Comparison of ENCODE assay signal across 10 cellular contexts in genomic region chr14:98984719-98985041, GRCh38.
DNase-seq lines count a peak whose midpoint lies in the region; ATAC-seq and TF ChIP-seq lines count a peak whose summit lies in the region.
"Had no signal": no experiment of that assay in that cellular context is flagged by ENCODE, and none has a peak within 500 bp of the region (broad histone marks: within the 10 kb centered on the region; RNA-seq: fewer than 3 reads in every experiment).

No MANE protein-coding gene starts in this region.

- TF ChIP-seq POLR2A in adrenal gland (IDR thresholded peaks at IDR 0.05), result no peak

- H3K27me3 Mint-ChIP-seq in CD4-positive, alpha-beta T cell, result no peaks in the 10 kb centered on the region
- no peaks in the 10 kb centered on the region for H3K27me3 Mint-ChIP-seq in activated naive CD8-positive, alpha-beta T cell treated with anti-CD3 and anti-CD28 coated beads for 36 hours

- H3K27me3 ChIP-seq in CD4-positive, alpha-beta T cell (ENCODE audit: control insufficient read depth, insufficient read depth, low read length), result no peaks in the 10 kb centered on the region
- no peaks in the 10 kb centered on the region for H3K27me3 ChIP-seq in adrenal gland

- H3K9me3 ChIP-seq in CD4-positive, alpha-beta T cell (ENCODE audit: control insufficient read depth, low read length), result no peaks in the 10 kb centered on the region
- no peaks in the 10 kb centered on the region for H3K9me3 ChIP-seq in adrenal gland (replicated peaks in 1 of 3)

- H3K9me3 Mint-ChIP-seq in CD4-positive, alpha-beta T cell, result peaks cover 3% of the 10 kb centered on the region
- H3K9me3 Mint-ChIP-seq in activated naive CD8-positive, alpha-beta T cell treated with anti-CD3 and anti-CD28 coated beads for 36 hours, result peaks cover 10% of the 10 kb centered on the region

- no peaks in the 10 kb centered on the region for H3K4me1 ChIP-seq in adrenal gland (replicated peaks in 1 of 2)

- CTCF ChIA-PET in CD4-positive, alpha-beta T cell (lab: Charles Lee), result no interaction called here

- peaks cover 3% of the 10 kb centered on the region for H3K36me3 Mint-ChIP-seq in CD4-positive, alpha-beta T cell (ENCODE audit: low read depth)
- H3K36me3 Mint-ChIP-seq in activated naive CD8-positive, alpha-beta T cell treated with anti-CD3 and anti-CD28 coated beads for 36 hours, result peaks cover 9% of the 10 kb centered on the region

- H3K27ac Mint-ChIP-seq in CD4-positive, alpha-beta T cell, result peak overlapping the region; percentile 89
- H3K27ac Mint-ChIP-seq in activated naive CD8-positive, alpha-beta T cell treated with anti-CD3 and anti-CD28 coated beads for 36 hours, result peak overlapping the region; percentile 88

- DNase-seq in CD4-positive, alpha-beta T cell, result peak; percentile 49 to 71 (median 62)
- peak; percentile 50 to 54 for DNase-seq in activated CD4-positive, alpha-beta T cell treated with anti-CD3 and anti-CD28 coated beads, Interleukin-2, amount 50 U/mL, for 4 hours
- peak; percentile 50 for DNase-seq in activated naive CD8-positive, alpha-beta T cell treated with anti-CD3 and anti-CD28 coated beads for 36 hours
- DNase-seq in stimulated activated CD4-positive, alpha-beta T cell treated with anti-CD3 and anti-CD28 coated beads, Interleukin-2, amount 100 ng/mL, for 24 hours, result peak; percentile 65 to 67
- no peak for DNase-seq in islet precursor cell
- DNase-seq in GM13977 (ENCODE audit: low spot score), result no peak
- DNase-seq in adrenal gland, result no peak
- DNase-seq: NCI-H526, T1000 had no signal

- peak overlapping the region; percentile 81 for H3K4me3 Mint-ChIP-seq in CD4-positive, alpha-beta T cell
- H3K4me3 Mint-ChIP-seq in activated naive CD8-positive, alpha-beta T cell treated with anti-CD3 and anti-CD28 coated beads for 36 hours, result peak overlapping the region; percentile 54

- in situ Hi-C loops in GM13977 (cut with MboI; ENCODE audit: low pct_unique_long_range_greater_than_20kb, low sequenced_read_pairs, unreplicated experiment), result no loop called here

- H3K4me3 ChIP-seq in adrenal gland, result no peak overlapping the region

- POLR2A ChIA-PET in CD4-positive, alpha-beta T cell (lab: Charles Lee), result interaction anchor here (0.6 to 3.4 kb wide), 21 partner anchors 10 to 1007 kb away, joined by 3 to 29 read pairs (median 5); partner anchors contain the start of gene BCL11B

- peak overlapping the region; percentile 31 for H3K27ac ChIP-seq in CD4-positive, alpha-beta T cell (ENCODE audit: low read depth, low read length)
- no peak overlapping the region for H3K27ac ChIP-seq in adrenal gland

- TF ChIP-seq CTCF in CD4-positive, alpha-beta T cell (IDR thresholded peaks at IDR 0.05), result no peak
- no peak for TF ChIP-seq CTCF in GM13977 (IDR thresholded peaks at IDR 0.05; ENCODE audit: extremely low read depth, insufficient read depth, missing control alignments)
- no peak for TF ChIP-seq CTCF in adrenal gland (IDR thresholded peaks at IDR 0.05)

- H3K36me3 ChIP-seq in adrenal gland (replicated peaks in 1 of 2), result no peaks in the 10 kb centered on the region

- peak; percentile 86 for ATAC-seq in CD4-positive, alpha-beta T cell (ENCODE audit: poor library complexity)
- no peak for ATAC-seq in GM18519 (IDR thresholded peaks at IDR 0.05; ENCODE audit: low FRiP score, unreplicated experiment)

- WGBS in adrenal gland, 4 donors, result 69 to 81% (median 80%) methylated on average over 4 to 7 of the region's 7 CpGs

- intact Hi-C loops in CD4-positive, alpha-beta T cell (cut with DNase I, micrococcal nuclease), result loop anchor here (5.0 to 10.0 kb wide), 2 partner anchors 47 to 280 kb away; no protein-coding TSS in a partner anchor
- intact Hi-C loops in adrenal gland (cut with DNase I), result no loop called here

- H3K4me1 Mint-ChIP-seq in CD4-positive, alpha-beta T cell (ENCODE audit: low read depth), result peaks cover 54% of the 10 kb centered on the region
- peaks cover 25% of the 10 kb centered on the region for H3K4me1 Mint-ChIP-seq in activated naive CD8-positive, alpha-beta T cell treated with anti-CD3 and anti-CD28 coated beads for 36 hours

Comparison
In these comparisons a context has a peak if more than half of its experiments do, and no peak if none do; other contexts are left out.
1. DNase-seq: peak in CD4-positive, alpha-beta T cell (10 of 10), activated CD4-positive, alpha-beta T cell treated with anti-CD3 and anti-CD28 coated beads, Interleukin-2, amount 50 U/mL, for 4 hours (2 of 2), activated naive CD8-positive, alpha-beta T cell treated with anti-CD3 and anti-CD28 coated beads for 36 hours (single experiment) and stimulated activated CD4-positive, alpha-beta T cell treated with anti-CD3 and anti-CD28 coated beads, Interleukin-2, amount 100 ng/mL, for 24 hours (2 of 2); none in islet precursor cell (single experiment), GM13977 (single experiment) and adrenal gland (0 of 7).
2. intact Hi-C loops: an anchor here in CD4-positive, alpha-beta T cell (5.0 to 10.0 kb wide); none called in adrenal gland.